ENCODE assay signal across 9 cellular contexts in genomic region chr1:8663915-8664331, GRCh38.
DNase-seq lines count a peak whose midpoint lies in the region; ATAC-seq and TF ChIP-seq lines count a peak whose summit lies in the region.
"Had no signal": no experiment of that assay in that cellular context is flagged by ENCODE, and none has a peak within 500 bp of the region (broad histone marks: within the 10 kb centered on the region; RNA-seq: fewer than 3 reads in every experiment).

No MANE protein-coding gene starts in this region.

- H3K9me3 ChIP-seq in skeletal muscle satellite cell (replicated peaks; ENCODE audit: low read length), result no peaks in the 10 kb centered on the region
- H3K9me3 ChIP-seq: thyroid gland had no signal

- no peak for TF ChIP-seq CTCF in fibroblast of pulmonary artery (IDR thresholded peaks at IDR 0.05; ENCODE audit: low read length, missing control alignments)

- DNase-seq in activated CD4-positive, CD25-positive, alpha-beta regulatory T cell treated with anti-CD3 and anti-CD28 coated beads, Interleukin-2, amount 50 U/mL, for 72 hours, result no peak
- peak; percentile 67 for DNase-seq in LHCN-M2 (ENCODE audit: low read depth)
- peak; percentile 79 for DNase-seq in fibroblast of pulmonary artery (ENCODE audit: low read depth)
- no peak for DNase-seq in foreskin melanocyte
- DNase-seq in epidermal melanocyte (ENCODE audit: insufficient read length, low spot score), result no peak
- no peak for DNase-seq in NCI-H2029 (lab: John Stamatoyannopoulos, UW)

- H3K27me3 ChIP-seq in skeletal muscle satellite cell (ENCODE audit: control insufficient read depth, insufficient read depth, low read length), result no peaks in the 10 kb centered on the region
- H3K27me3 ChIP-seq: thyroid gland had no signal

- H3K4me2 ChIP-seq in skeletal muscle satellite cell (ENCODE audit: low read length), result peak overlapping the region; percentile 73

- no peaks in the 10 kb centered on the region for H3K36me3 ChIP-seq in skeletal muscle satellite cell (ENCODE audit: insufficient read depth, low read length)
- H3K36me3 ChIP-seq: thyroid gland had no signal

- H3K9ac ChIP-seq in skeletal muscle satellite cell (ENCODE audit: low read depth, low read length), result no peak overlapping the region

- H3K4me3 ChIP-seq in fibroblast of pulmonary artery (replicated peaks; ENCODE audit: low read depth, low read length) (peak overlapping the region; percentile 8), skeletal muscle satellite cell (ENCODE audit: low read length) (peak overlapping the region; percentile 42)
- H3K4me3 ChIP-seq: thyroid gland had no signal

- peak; percentile 22 to 25 for ATAC-seq in activated CD4-positive, CD25-positive, alpha-beta regulatory T cell treated with anti-CD3 and anti-CD28 coated beads, Interleukin-2, amount 50 U/mL, for 24 hours

- H3K4me1 ChIP-seq in skeletal muscle satellite cell (ENCODE audit: control insufficient read depth, insufficient read depth, low read length), result peaks cover 80% of the 10 kb centered on the region

Comparison
In these comparisons a context has a peak if more than half of its experiments do, and no peak if none do; other contexts are left out.
1. DNase-seq: peak in LHCN-M2 (single experiment) and fibroblast of pulmonary artery (single experiment); none in activated CD4-positive, CD25-positive, alpha-beta regulatory T cell treated with anti-CD3 and anti-CD28 coated beads, Interleukin-2, amount 50 U/mL, for 72 hours (single experiment), foreskin melanocyte (single experiment), epidermal melanocyte (single experiment) and NCI-H2029 (single experiment).